In the genomic region with DNA sequence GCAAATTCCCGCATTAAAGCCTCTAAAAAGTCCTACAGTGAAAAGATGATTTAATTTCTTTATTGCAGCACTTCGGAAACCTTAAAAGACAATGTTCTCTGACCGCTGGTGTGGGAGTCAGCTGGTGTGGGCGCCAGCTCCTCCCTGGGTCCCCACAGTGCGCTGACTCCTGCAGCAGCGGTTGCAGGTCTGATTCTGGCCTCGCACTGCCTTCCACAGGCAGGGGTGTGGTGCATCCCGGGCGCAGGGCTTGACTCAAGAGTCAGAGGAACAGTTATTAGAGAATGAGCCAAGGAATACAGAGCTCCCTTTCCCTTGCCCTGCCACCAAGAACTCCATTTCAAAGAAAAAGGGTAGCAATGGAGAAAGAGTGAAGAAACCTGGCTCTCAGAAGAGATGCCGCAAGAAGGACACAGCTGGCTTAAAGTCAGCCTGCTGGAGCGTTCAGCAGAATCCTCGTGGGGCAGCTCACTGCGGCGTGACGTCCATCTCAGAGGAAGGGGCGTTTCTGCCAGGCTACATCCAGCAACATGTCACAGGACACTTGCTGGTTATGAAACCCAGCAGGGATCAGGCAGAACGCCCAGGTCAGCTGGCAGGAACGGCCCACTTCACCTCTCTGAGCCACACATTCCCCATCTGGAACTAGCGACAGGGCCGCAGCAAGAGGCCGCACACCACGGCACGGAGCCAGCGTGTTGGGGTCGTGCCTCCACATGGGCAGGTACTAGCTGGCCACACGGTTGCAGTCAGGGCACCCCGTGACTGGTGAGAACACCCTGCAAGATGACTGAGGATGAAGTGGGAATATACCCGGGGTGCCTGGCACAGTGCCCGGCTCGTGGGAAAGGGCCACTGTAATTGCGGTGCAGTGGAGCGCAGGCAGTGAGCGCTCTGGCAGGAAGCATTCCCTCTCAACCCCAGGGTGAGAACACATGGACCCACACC, we compare ENCODE assay signal across 11 cellular contexts. TPM values are rescaled to one million over a fixed set of nuclear protein-coding genes. Genes with fewer than 3 reads are reported as not detected.
DNase-seq lines count a peak whose midpoint lies in the region; ATAC-seq, FAIRE-seq and TF ChIP-seq lines count a peak whose summit lies in the region.
"Had no signal": no experiment of that assay in that cellular context is flagged by ENCODE, and none has a peak within 500 bp of the region (broad histone marks: within the 10 kb centered on the region; RNA-seq: fewer than 3 reads in every experiment).

No MANE protein-coding gene starts in this region.

- H3K27me3 ChIP-seq in BLaER1 (no peaks in the 10 kb centered on the region), neuronal stem cell (ENCODE audit: control insufficient read depth in 3 of 3, insufficient read depth in 3 of 3, low read depth in 1 of 3, low read length in 3 of 3) (no peaks in the 10 kb centered on the region), prostate gland (replicated peaks; ENCODE audit: insufficient read depth) (no peaks in the 10 kb centered on the region)

- no peak for ATAC-seq in GM18870 (IDR thresholded peaks at IDR 0.05; ENCODE audit: unreplicated experiment)
- no peak for ATAC-seq in GM19023 (IDR thresholded peaks at IDR 0.05; ENCODE audit: unreplicated experiment)

- H2AFZ ChIP-seq in neuronal stem cell (ENCODE audit: low read length), result no peak overlapping the region

- no CpG with 5 or more reads among the region's 33 CpGs for WGBS in neuronal stem cell (ENCODE audit: extremely low coverage in 2 of 2, insufficient read length in 2 of 2, insufficient replicate concordance in 1 of 2), 2 donors
- 64% methylated on average over 33 of the region's 33 CpGs for WGBS in prostate gland

- H3K18ac ChIP-seq in neuronal stem cell (ENCODE audit: low read length), result no peak overlapping the region

- H3K79me1 ChIP-seq in neuronal stem cell (ENCODE audit: low read depth, low read length), result peaks cover 2% of the 10 kb centered on the region

- no peak overlapping the region for H3K4ac ChIP-seq in neuronal stem cell (ENCODE audit: low read length)

- no peak overlapping the region for H4K91ac ChIP-seq in neuronal stem cell (ENCODE audit: low read depth, low read length, poor library complexity)

- peak overlapping the region; percentile 83 for H3K4me2 ChIP-seq in BLaER1
- no peak overlapping the region for H3K4me2 ChIP-seq in neuronal stem cell (ENCODE audit: insufficient read depth, low read length, poor library complexity, severe bottlenecking)

- no peak overlapping the region for H2BK12ac ChIP-seq in neuronal stem cell (ENCODE audit: low read length)

- H3K36me3 ChIP-seq in BLaER1 (no peaks in the 10 kb centered on the region), neuronal stem cell (replicated peaks in 1 of 2; ENCODE audit: control insufficient read depth in 2 of 2, insufficient read depth in 2 of 2, low read length in 2 of 2) (peaks cover 4 to 50% of the 10 kb centered on the region in 2 donors), prostate gland (no peaks in the 10 kb centered on the region)

- no peak for FAIRE-seq in H54 (lab: Jason Lieb, UNC)

- no peak overlapping the region for H2BK120ac ChIP-seq in neuronal stem cell (ENCODE audit: low read depth, low read length)

- no peak overlapping the region for H2AK5ac ChIP-seq in neuronal stem cell (ENCODE audit: low read depth, low read length)

- no peak overlapping the region for H2BK15ac ChIP-seq in neuronal stem cell (ENCODE audit: low read length)

- H3K14ac ChIP-seq in neuronal stem cell (ENCODE audit: low read length), result no peak overlapping the region

- H3K4me1 ChIP-seq in BLaER1 (peaks cover 87% of the 10 kb centered on the region), neuronal stem cell (ENCODE audit: control insufficient read depth in 2 of 2, insufficient read depth in 1 of 2, low read depth in 1 of 2, low read length in 2 of 2) (peaks cover 10 to 16% of the 10 kb centered on the region in 2 donors), prostate gland (replicated peaks) (no peaks in the 10 kb centered on the region)

- H3K4me3 ChIP-seq in BLaER1, result peak overlapping the region; percentile 38
- peak overlapping the region in 1 of 2 donors; percentile 59 for H3K4me3 ChIP-seq in neuronal stem cell (ENCODE audit: low read length in 2 of 2)
- no peak overlapping the region for H3K4me3 ChIP-seq in prostate gland

- H3K9me3 ChIP-seq in BLaER1, result no peaks in the 10 kb centered on the region
- peaks cover 0 to 4% of the 10 kb centered on the region in 2 donors for H3K9me3 ChIP-seq in neuronal stem cell (replicated peaks in 1 of 2; ENCODE audit: control insufficient read depth in 2 of 2, insufficient read depth in 1 of 2, low read depth in 1 of 2, low read length in 2 of 2)
- H3K9me3 ChIP-seq in prostate gland, result no peaks in the 10 kb centered on the region

- intact Hi-C loops in prostate gland (cut with DNase I), result no loop called here

- H3K27ac ChIP-seq in BLaER1 (peak overlapping the region; percentile 77), neuronal stem cell (replicated peaks; ENCODE audit: low read length) (no peak overlapping the region), prostate gland (no peak overlapping the region)

- peak overlapping the region; percentile 11 for H3K23ac ChIP-seq in neuronal stem cell (ENCODE audit: low read depth, low read length, poor library complexity)

- H4K20me1 ChIP-seq in BLaER1, result peaks cover 7% of the 10 kb centered on the region

- TF ChIP-seq POLR2A in H54 (IDR thresholded peaks at IDR 0.05; ENCODE audit: low read depth, low read length) (no peak), prostate gland (IDR thresholded peaks at IDR 0.05) (no peak)

- peak; percentile 90 for DNase-seq in NCI-H446 treated with DMSO at 0.1 percent for 48 hours (lab: John Stamatoyannopoulos, UW)
- DNase-seq in fibroblast of peridontal ligament (ENCODE audit: extremely low read depth), result peak; percentile 51
- DNase-seq in neuronal stem cell (ENCODE audit: low spot score), result no peak
- DNase-seq in H54 (ENCODE audit: insufficient read length, low spot score), result no peak
- DNase-seq in prostate gland (ENCODE audit: low spot score), result no peak
- DNase-seq: activated CD8-positive, alpha-beta memory T cell treated with anti-CD3 and anti-CD28 coated beads, Interleukin-2, amount 50 U/mL, for 4 hours; NCI-H226; nucleus accumbens had no signal

- no peak for TF ChIP-seq CTCF in prostate gland (IDR thresholded peaks at IDR 0.05)

- H2BK5ac ChIP-seq in neuronal stem cell (ENCODE audit: low read length), result no peak overlapping the region

- no peak overlapping the region for H4K8ac ChIP-seq in neuronal stem cell (ENCODE audit: low read depth, low read length)

- H3K9ac ChIP-seq in BLaER1 (peak overlapping the region; percentile 62; the same call in 1 of the 2 replicates), neuronal stem cell (ENCODE audit: low read depth, low read length, poor library complexity) (no peak overlapping the region)

RNA-seq across cellular contexts. Expression of a gene that starts 18.1 kb away (rescaled TPM):
- polyA plus RNA-seq in neuronal stem cell (2013, experiment 1 of 2), result 0.49 TPM
- polyA plus RNA-seq in neuronal stem cell (2013, experiment 2 of 2), result 0.48 TPM
- total RNA-seq in prostate gland, result 10 to 100 TPM in 1 of 2 donors, 1 to 10 TPM in 1; 3.3 to 10.5 TPM

RNA-seq across cellular contexts. Expression of a gene that starts 32.1 kb away (rescaled TPM):
- 7.1 TPM for polyA plus RNA-seq in neuronal stem cell (2013, experiment 1 of 2)
- 7.0 TPM for polyA plus RNA-seq in neuronal stem cell (2013, experiment 2 of 2)
- total RNA-seq in prostate gland, result 1 to 10 TPM in 1 of 2 donors, under 1 TPM in 1; 0.14 to 3.3 TPM

Comparison
In these comparisons a context has a peak if more than half of its experiments do, and no peak if none do; other contexts are left out.
1. DNase-seq: peak in NCI-H446 treated with DMSO at 0.1 percent for 48 hours (single experiment) and fibroblast of peridontal ligament (single experiment); none in neuronal stem cell (single experiment), H54 (single experiment) and prostate gland (single experiment).